ENCODE assay signal across 2 cellular contexts in genomic region chr10:78260141-78260540, GRCh38.
TF ChIP-seq lines count a peak whose summit lies in the region.

No MANE protein-coding gene starts in this region.

TF ChIP-seq in IMR-90, 13 proteins besides CTCF, POLR2A, EP300 and RAD21 (continued from another document):
- TF ChIP-seq MXI1 (IDR thresholded peaks at IDR 0.05; ENCODE audit: borderline replicate concordance, low read depth, low read length) (no peak), CEBPB (IDR thresholded peaks at IDR 0.05; ENCODE audit: low read depth, low read length) (peak; percentile 81), ELK1 (IDR thresholded peaks at IDR 0.05; ENCODE audit: borderline replicate concordance, low read depth, low read length) (no peak), NFE2L2 (IDR thresholded peaks at IDR 0.05; ENCODE audit: low read depth, low read length) (no peak), CHD1 (IDR thresholded peaks at IDR 0.05; ENCODE audit: low read depth, low read length) (no peak), RFX5 (IDR thresholded peaks at IDR 0.05; ENCODE audit: low read depth, low read length) (no peak), RCOR1 (IDR thresholded peaks at IDR 0.05; ENCODE audit: insufficient replicate concordance, low read length) (no peak), FOS (IDR thresholded peaks at IDR 0.05; ENCODE audit: low read depth, low read length) (no peak)

TF ChIP-seq in neural cell, 6 proteins besides CTCF, POLR2A, EP300 and RAD21 (continued from another document):
- no peak for TF ChIP-seq MXI1 (conservative IDR thresholded peaks at IDR 0.05; ENCODE audit: poor library complexity, severe bottlenecking)
TF ChIP-seq in neural cell: peak in this region for 1.
